8 cellular contexts compared by ENCODE assay signal in the genomic region with DNA sequence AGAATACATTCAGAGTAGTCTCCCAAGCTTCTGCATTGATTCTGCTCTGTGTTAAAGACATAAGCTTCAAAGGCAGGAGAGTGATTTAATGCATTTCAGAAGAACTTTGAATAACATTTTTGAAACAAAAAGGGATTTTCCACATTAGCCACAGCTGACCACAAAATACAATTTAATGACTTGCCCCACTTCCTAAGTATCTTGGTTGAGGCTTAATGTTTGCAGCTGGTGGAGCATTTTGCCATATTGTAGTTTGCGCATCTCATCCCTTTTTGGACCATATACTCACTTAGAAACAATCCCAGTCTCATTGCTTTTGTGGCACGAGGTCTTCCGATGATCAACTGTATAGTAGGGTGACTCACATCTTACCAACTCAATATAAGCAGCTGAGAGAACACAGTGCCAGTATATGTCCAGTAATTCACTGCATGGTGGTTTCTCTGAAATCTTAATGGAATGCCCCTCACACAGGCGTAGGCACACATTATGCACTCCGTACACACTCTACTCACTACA.
DNase-seq lines count a peak whose midpoint lies in the region; ATAC-seq and TF ChIP-seq lines count a peak whose summit lies in the region.

No MANE protein-coding gene starts in this region.

- H3K27ac ChIP-seq in MM.1S (ENCODE audit: low read length), result no peak overlapping the region

- no peaks in the 10 kb centered on the region for H3K79me2 ChIP-seq in MM.1S (ENCODE audit: low read length)

- no peaks in the 10 kb centered on the region for H3K36me3 ChIP-seq in MM.1S (replicated peaks; ENCODE audit: insufficient read depth, low read length)

- peak; percentile 4 for DNase-seq in GM10266 (ENCODE audit: extremely low spot score)
- peak; percentile 48 for DNase-seq in MM.1S
- DNase-seq in fibroblast of gingiva (ENCODE audit: low read depth), result peak; percentile 73
- DNase-seq in NCI-H2081 treated with DMSO at 0.1 percent for 48 hours (lab: John Stamatoyannopoulos, UW), result no peak
- DNase-seq in occipital lobe (lab: John Stamatoyannopoulos, UW), result no peak
- no peak for DNase-seq in superior temporal gyrus (ENCODE audit: extremely low spot score)
- no peak for DNase-seq in ACHN

- TF ChIP-seq CTCF in GM10266 (IDR thresholded peaks at IDR 0.05; ENCODE audit: control insufficient read depth, insufficient read depth, low read depth, missing control alignments), result no peak
- TF ChIP-seq CTCF in MM.1S (IDR thresholded peaks at IDR 0.05; ENCODE audit: low read length), result no peak

- in situ Hi-C loops in ACHN (cut with HindIII; ENCODE audit: low pct_ligation_motif_present, low pct_unique_long_range_greater_than_20kb, low sequenced_read_pairs), result no loop called here

- H3K4me1 ChIP-seq in MM.1S (ENCODE audit: low read length), result no peaks in the 10 kb centered on the region

- H3K9me3 ChIP-seq in MM.1S (replicated peaks; ENCODE audit: insufficient read depth, low read length), result no peaks in the 10 kb centered on the region

- H2AFZ ChIP-seq in MM.1S (ENCODE audit: low read length), result no peak overlapping the region

- H3K27me3 ChIP-seq in MM.1S (replicated peaks; ENCODE audit: insufficient read depth, low read length), result no peaks in the 10 kb centered on the region

- H4K20me1 ChIP-seq in MM.1S (ENCODE audit: insufficient read depth, low read length), result no peaks in the 10 kb centered on the region

- no peak overlapping the region for H3K4me3 ChIP-seq in MM.1S (ENCODE audit: low read length)

- H3K4me2 ChIP-seq in MM.1S (ENCODE audit: low read depth, low read length), result no peak overlapping the region

- peaks cover 4% of the 10 kb centered on the region; the same call in 1 of the 2 replicates for H3F3A ChIP-seq in MM.1S (ENCODE audit: insufficient read depth, low read length)

- ATAC-seq in GM21737 (IDR thresholded peaks at IDR 0.05; ENCODE audit: unreplicated experiment), result peak; percentile 51

- no peaks in the 10 kb centered on the region for H3K9me2 ChIP-seq in MM.1S (replicated peaks; ENCODE audit: insufficient read depth, low read length)

- H3K9ac ChIP-seq in MM.1S (ENCODE audit: low read length), result no peak overlapping the region

Comparison
In these comparisons a context has a peak if more than half of its experiments do, and no peak if none do; other contexts are left out.
1. DNase-seq: peak in GM10266 (single experiment), MM.1S (single experiment) and fibroblast of gingiva (single experiment); none in NCI-H2081 treated with DMSO at 0.1 percent for 48 hours (single experiment), occipital lobe (single experiment), superior temporal gyrus (single experiment) and ACHN (single experiment).